Comparison of ENCODE assay signal across 1 cellular context in genomic region chr12:121124402-121125109, GRCh38.
TF ChIP-seq lines count a peak whose summit lies in the region.

No MANE protein-coding gene starts in this region.

TF ChIP-seq in HepG2, 621 proteins besides CTCF, POLR2A, EP300 and RAD21 (continued from another document):
- no peak for TF ChIP-seq HMGA1 (CRISPR knock-in tag; conservative IDR thresholded peaks at IDR 0.05)
- no peak for TF ChIP-seq ETV5 (CRISPR knock-in tag; IDR thresholded peaks at IDR 0.05; ENCODE audit: borderline replicate concordance)
- TF ChIP-seq HOXA3 (CRISPR knock-in tag; IDR thresholded peaks at IDR 0.05) = no peak
